ENCODE assay signal across 31 cellular contexts in genomic region chr2:888211-888801, GRCh38.
DNase-seq lines count a peak whose midpoint lies in the region; ATAC-seq and TF ChIP-seq lines count a peak whose summit lies in the region.
"Had no signal": no experiment of that assay in that cellular context is flagged by ENCODE, and none has a peak within 500 bp of the region (broad histone marks: within the 10 kb centered on the region; RNA-seq: fewer than 3 reads in every experiment).

No MANE protein-coding gene starts in this region.

- H2AFZ ChIP-seq in GM23338 = no peak overlapping the region
- H2AFZ ChIP-seq: neural progenitor cell had no signal

- H3K4me3 ChIP-seq in GM23338 (no peak overlapping the region), adrenal gland (no peak overlapping the region), testis (no peak overlapping the region)
- H3K4me3 ChIP-seq in CD4-positive, alpha-beta memory T cell (ENCODE audit: low read length in 2 of 2) = no peak overlapping the region
- H3K4me3 ChIP-seq: BLaER1 treated with 17β-estradiol and CSF1 and Interleukin-3, amounts not matched to agents 10 nM and 100 nM; dorsolateral prefrontal cortex; neural progenitor cell; stomach; thyroid gland had no signal

- no peak overlapping the region for H3K4me3 Mint-ChIP-seq in GM23338
- no peak overlapping the region for H3K4me3 Mint-ChIP-seq in CD4-positive, alpha-beta memory T cell
- H3K4me3 Mint-ChIP-seq: activated CD4-positive, alpha-beta memory T cell treated with anti-CD3 and anti-CD28 coated beads for 36 hours; activated T-helper 17 cell treated with anti-CD3 and anti-CD28 coated beads, Interleukin-2, amount 50 U/mL, for 72 hours; HFFc6; neural progenitor cell had no signal

- no peak overlapping the region for H3K27ac Mint-ChIP-seq in GM23338
- H3K27ac Mint-ChIP-seq in CD4-positive, alpha-beta memory T cell = no peak overlapping the region
- H3K27ac Mint-ChIP-seq: activated CD4-positive, alpha-beta memory T cell treated with anti-CD3 and anti-CD28 coated beads for 36 hours; activated T-helper 17 cell treated with anti-CD3 and anti-CD28 coated beads, Interleukin-2, amount 50 U/mL, for 72 hours; HFFc6; neural progenitor cell; progenitor cell of endocrine pancreas had no signal

- no peaks in the 10 kb centered on the region for H3K36me3 ChIP-seq in GM23338 (ENCODE audit: insufficient read depth)
- no peaks in the 10 kb centered on the region for H3K36me3 ChIP-seq in adrenal gland (replicated peaks in 1 of 2)
- H3K36me3 ChIP-seq in testis (ENCODE audit: low read depth, missing control alignments) = no peaks in the 10 kb centered on the region
- no peaks in the 10 kb centered on the region for H3K36me3 ChIP-seq in CD4-positive, alpha-beta memory T cell (ENCODE audit: insufficient read depth, low read length)
- H3K36me3 ChIP-seq: BLaER1 treated with 17β-estradiol and CSF1 and Interleukin-3, amounts not matched to agents 10 nM and 100 nM; brain microvascular endothelial cell; neural progenitor cell; stomach; thyroid gland had no signal

- H3F3A ChIP-seq in GM23338 (replicated peaks; ENCODE audit: low read depth) = no peaks in the 10 kb centered on the region

- ATAC-seq in GM23338 (no peak), GM21367 (IDR thresholded peaks at IDR 0.05; ENCODE audit: unreplicated experiment) (no peak)
- ATAC-seq: activated T-helper 17 cell treated with anti-CD3 and anti-CD28 coated beads, Interleukin-2, amount 50 U/mL, for 72 hours; left lobe of liver had no signal

- TF ChIP-seq CTCF in GM23338 (conservative IDR thresholded peaks at IDR 0.05; ENCODE audit: low read depth in 2 of 2) = no peak
- TF ChIP-seq CTCF in adrenal gland (IDR thresholded peaks at IDR 0.05) = no peak
- no peak for TF ChIP-seq CTCF in testis (IDR thresholded peaks at IDR 0.05)
- no peak for TF ChIP-seq CTCF in GM10266 (IDR thresholded peaks at IDR 0.05; ENCODE audit: control insufficient read depth, insufficient read depth, low read depth, missing control alignments)

- H3K9me2 ChIP-seq in GM23338 (ENCODE audit: insufficient read depth) = no peaks in the 10 kb centered on the region

- H3K36me3 Mint-ChIP-seq in GM23338 (ENCODE audit: low read depth) = no peaks in the 10 kb centered on the region; the same call in 2 of the 3 replicates
- no peaks in the 10 kb centered on the region for H3K36me3 Mint-ChIP-seq in CD4-positive, alpha-beta memory T cell
- H3K36me3 Mint-ChIP-seq: activated CD4-positive, alpha-beta memory T cell treated with anti-CD3 and anti-CD28 coated beads for 36 hours; neural progenitor cell had no signal

- POLR2A ChIA-PET in CD4-positive, alpha-beta memory T cell (lab: Charles Lee; ENCODE audit: partially characterized antibody) = no interaction called here

- H3K9me3 ChIP-seq in adrenal gland (replicated peaks in 1 of 3) = no peaks in the 10 kb centered on the region
- H3K9me3 ChIP-seq in testis = no peaks in the 10 kb centered on the region
- no peaks in the 10 kb centered on the region for H3K9me3 ChIP-seq in CD4-positive, alpha-beta memory T cell (ENCODE audit: control insufficient read depth in 1 of 2, low read length in 2 of 2)
- H3K9me3 ChIP-seq: BLaER1 treated with 17β-estradiol and CSF1 and Interleukin-3, amounts not matched to agents 10 nM and 100 nM; stomach; thyroid gland had no signal

- 65 to 72% (median 69%) methylated on average over 11 to 13 of the region's 13 CpGs for WGBS in adrenal gland, 4 donors
- 32 to 66% methylated on average over 3 to 13 of the region's 13 CpGs for WGBS in testis, 2 donors

- H3K27me3 ChIP-seq in GM23338 (ENCODE audit: insufficient read depth) (peaks cover under 1% of the 10 kb centered on the region; the same call in 1 of the 2 replicates), adrenal gland (no peaks in the 10 kb centered on the region), testis (no peaks in the 10 kb centered on the region)
- H3K27me3 ChIP-seq in CD4-positive, alpha-beta memory T cell (ENCODE audit: insufficient read depth, low read length) = no peaks in the 10 kb centered on the region
- H3K27me3 ChIP-seq: BLaER1 treated with 17β-estradiol and CSF1 and Interleukin-3, amounts not matched to agents 10 nM and 100 nM; brain microvascular endothelial cell; neural progenitor cell; thyroid gland had no signal

- H3K27me3 Mint-ChIP-seq in GM23338 (ENCODE audit: insufficient read depth, low read depth, poor library complexity) = peaks cover 30% of the 10 kb centered on the region
- H3K27me3 Mint-ChIP-seq in CD4-positive, alpha-beta memory T cell = peaks cover 26 to 37% of the 10 kb centered on the region in 2 donors

- peaks cover 66% of the 10 kb centered on the region for H3K4me1 Mint-ChIP-seq in GM23338
- peaks cover 0 to 5% (median 2%) of the 10 kb centered on the region in 4 donors for H3K4me1 Mint-ChIP-seq in CD4-positive, alpha-beta memory T cell
- H3K4me1 Mint-ChIP-seq: activated T-helper 17 cell treated with anti-CD3 and anti-CD28 coated beads, Interleukin-2, amount 50 U/mL, for 72 hours had no signal

- H3K4me1 ChIP-seq in GM23338 (ENCODE audit: insufficient read depth) (peaks cover 28% of the 10 kb centered on the region), adrenal gland (replicated peaks in 1 of 2) (peaks cover 18% of the 10 kb centered on the region in 2 donors), testis (peaks cover 16% of the 10 kb centered on the region)
- H3K4me1 ChIP-seq in CD4-positive, alpha-beta memory T cell (ENCODE audit: insufficient read depth, low read length) = no peaks in the 10 kb centered on the region
- H3K4me1 ChIP-seq: BLaER1 treated with 17β-estradiol and CSF1 and Interleukin-3, amounts not matched to agents 10 nM and 100 nM; stomach had no signal

- TF ChIP-seq POLR2A in adrenal gland (IDR thresholded peaks at IDR 0.05) = peak in 1 of 2 donors; percentile 12
- no peak for TF ChIP-seq POLR2A in testis (IDR thresholded peaks at IDR 0.05)

- DNase-seq in GM23338 (ENCODE audit: low spot score) = no peak
- DNase-seq in adrenal gland = peak in 6 of 7 donors; percentile 55 to 77 (median 68)
- DNase-seq in islet precursor cell = peak; percentile 67
- peak; percentile 57 for DNase-seq in testis
- DNase-seq in GM10266 (ENCODE audit: extremely low spot score) = no peak
- no peak for DNase-seq in CD4-positive, alpha-beta memory T cell
- DNase-seq in DMS 273 (lab: John Stamatoyannopoulos, UW; ENCODE audit: unreplicated experiment) = no peak
- DNase-seq: ACHN; activated CD4-positive, alpha-beta memory T cell treated with anti-CD3 and anti-CD28 coated beads for 36 hours; activated CD4-positive, CD25-positive, alpha-beta regulatory T cell; activated naive CD4-positive, alpha-beta T cell treated with anti-CD3 and anti-CD28 coated beads, Interleukin-2, amount 50 U/mL, for 16 hours; amniotic stem cell; brain microvascular endothelial cell; COR-L47; DMS53; dorsolateral prefrontal cortex; HFFc6; mesendoderm; NCI-H1092; NCI-H1694; NCI-H446 treated with DMSO at 0.1 percent for 48 hours; NCI-H774; stimulated activated CD4-positive, alpha-beta T cell treated with anti-CD3 and anti-CD28 coated beads, Interleukin-4, amount 100 ng/mL, for 1 hour; stomach; thyroid gland had no signal

- CTCF ChIA-PET in CD4-positive, alpha-beta memory T cell (lab: Charles Lee; ENCODE audit: partially characterized antibody) = no interaction called here

- H4K20me1 ChIP-seq in GM23338 (replicated peaks; ENCODE audit: insufficient read depth) = no peaks in the 10 kb centered on the region
- H4K20me1 ChIP-seq: BLaER1 treated with 17β-estradiol and CSF1 and Interleukin-3, amounts not matched to agents 10 nM and 100 nM had no signal

- H3K27ac ChIP-seq in GM23338 (ENCODE audit: low read depth) = no peak overlapping the region
- peak overlapping the region in 4 of 5 donors; percentile 26 to 86 (median 70) for H3K27ac ChIP-seq in adrenal gland
- no peak overlapping the region for H3K27ac ChIP-seq in testis
- H3K27ac ChIP-seq in CD4-positive, alpha-beta memory T cell (ENCODE audit: low read depth, low read length) = no peak overlapping the region
- H3K27ac ChIP-seq: BLaER1 treated with 17β-estradiol and CSF1 and Interleukin-3, amounts not matched to agents 10 nM and 100 nM; brain microvascular endothelial cell; dorsolateral prefrontal cortex; neural progenitor cell; stomach; thyroid gland had no signal

- no peaks in the 10 kb centered on the region for H3K79me2 ChIP-seq in GM23338 (replicated peaks; ENCODE audit: insufficient read depth)

- intact Hi-C loops in adrenal gland (cut with DNase I) = no loop called here
- intact Hi-C loops in testis (cut with DNase I; ENCODE audit: low total_unique reads) = no loop called here
- intact Hi-C loops in CD4-positive, alpha-beta memory T cell (cut with micrococcal nuclease) = no loop called here

- no peaks in the 10 kb centered on the region; the same call in 2 of the 3 replicates for H3K9me3 Mint-ChIP-seq in GM23338
- peaks cover 0 to 3% (median 0%) of the 10 kb centered on the region in 8 donors for H3K9me3 Mint-ChIP-seq in CD4-positive, alpha-beta memory T cell
- H3K9me3 Mint-ChIP-seq: activated CD4-positive, alpha-beta memory T cell treated with anti-CD3 and anti-CD28 coated beads for 36 hours; activated T-helper 17 cell treated with anti-CD3 and anti-CD28 coated beads, Interleukin-2, amount 50 U/mL, for 72 hours; neural progenitor cell had no signal

- peak overlapping the region; percentile 67 for H3K4me2 ChIP-seq in GM23338
- H3K4me2 ChIP-seq: BLaER1 treated with 17β-estradiol and CSF1 and Interleukin-3, amounts not matched to agents 10 nM and 100 nM; neural progenitor cell had no signal

TF ChIP-seq in GM23338, 12 proteins besides CTCF, POLR2A, EP300 and RAD21 (continues in another document):
- TF ChIP-seq JUNB (IDR thresholded peaks at IDR 0.05; ENCODE audit: unreplicated experiment) (no peak), STAT1 (IDR thresholded peaks at IDR 0.05; ENCODE audit: unreplicated experiment) (no peak), ZNF331 (CRISPR knock-in tag; IDR thresholded peaks at IDR 0.05; ENCODE audit: low read depth) (no peak), ZNF114 (CRISPR knock-in tag; IDR thresholded peaks at IDR 0.05) (no peak)

Comparison
In these comparisons a context has a peak if more than half of its experiments do, and no peak if none do; other contexts are left out.
1. DNase-seq: peak in adrenal gland (6 of 7), islet precursor cell (single experiment) and testis (single experiment); none in GM23338 (single experiment), GM10266 (single experiment), CD4-positive, alpha-beta memory T cell (0 of 5) and DMS 273 (single experiment).
2. H3K27ac ChIP-seq: peak in adrenal gland (4 of 5); none in GM23338 (single experiment), testis (0 of 2) and CD4-positive, alpha-beta memory T cell (single experiment).